In genomic region chr20:50112512-50113419, GRCh38 we compare ENCODE assay signal across 1 cellular context.
TF ChIP-seq lines count a peak whose summit lies in the region.

UBE2V1 (minus strand) TSS chr20:50113150; CDS start chr20:50113128, 22 bp downstream.

TF ChIP-seq in HepG2, 621 proteins besides CTCF, POLR2A, EP300 and RAD21 (continued from another document and continues in another):
- TF ChIP-seq ELK4 (CRISPR knock-in tag; IDR thresholded peaks at IDR 0.05; ENCODE audit: borderline replicate concordance) (no peak), PATZ1 (CRISPR knock-in tag; IDR thresholded peaks at IDR 0.05) (peak; percentile 92), NFYB (CRISPR knock-in tag; IDR thresholded peaks at IDR 0.05) (no peak), AFF4 (CRISPR knock-in tag; IDR thresholded peaks at IDR 0.05) (no peak), THAP8 (CRISPR knock-in tag; IDR thresholded peaks at IDR 0.05; ENCODE audit: borderline replicate concordance) (no peak), PPARG (CRISPR knock-in tag; conservative IDR thresholded peaks at IDR 0.05) (no peak; the same call in 1 of the 2 replicates), ZNF367 (CRISPR knock-in tag; IDR thresholded peaks at IDR 0.05; ENCODE audit: borderline replicate concordance) (no peak), ZNF646 (CRISPR knock-in tag; IDR thresholded peaks at IDR 0.05) (no peak), ZNF235 (CRISPR knock-in tag; IDR thresholded peaks at IDR 0.05; ENCODE audit: borderline replicate concordance) (peak; percentile 98), ZNF547 (CRISPR knock-in tag; IDR thresholded peaks at IDR 0.05) (peak; percentile 91), GRHL1 (CRISPR knock-in tag; conservative IDR thresholded peaks at IDR 0.05) (no peak), YEATS2 (CRISPR knock-in tag; IDR thresholded peaks at IDR 0.05; ENCODE audit: borderline replicate concordance) (peak; percentile 79), HHEX (CRISPR knock-in tag; IDR thresholded peaks at IDR 0.05) (peak; percentile 18; the same call in 1 of the 2 replicates), ZNF296 (CRISPR knock-in tag; conservative IDR thresholded peaks at IDR 0.05) (peak; percentile 45; the same call in 1 of the 2 replicates), ADNP (CRISPR knock-in tag; IDR thresholded peaks at IDR 0.05) (no peak), ATF2 (CRISPR knock-in tag; IDR thresholded peaks at IDR 0.05) (peak; percentile 14; the same call in 1 of the 2 replicates), ZNF772 (CRISPR knock-in tag; IDR thresholded peaks at IDR 0.05) (peak; percentile 82), ZNF513 (CRISPR knock-in tag; conservative IDR thresholded peaks at IDR 0.05) (no peak), ZNF503 (CRISPR knock-in tag; IDR thresholded peaks at IDR 0.05) (peak; percentile 41; the same call in 1 of the 2 replicates), FOXC1 (CRISPR knock-in tag; IDR thresholded peaks at IDR 0.05; ENCODE audit: borderline replicate concordance) (no peak; the same call in none of the 2 replicates), SP1 (IDR thresholded peaks at IDR 0.05) (no peak), SP1 (CRISPR knock-in tag; IDR thresholded peaks at IDR 0.05) (0 out of 2 replicates have a peak, but pooled peaks have one; percentile 51), ZNF12 (CRISPR knock-in tag; IDR thresholded peaks at IDR 0.05) (peak; percentile 8; the same call in 1 of the 2 replicates), ZNF10 (CRISPR knock-in tag; IDR thresholded peaks at IDR 0.05; ENCODE audit: borderline replicate concordance, low read depth) (no peak), SRSF1 (optimal IDR thresholded peaks at IDR 0.05; ENCODE audit: low read depth, low read length) (peak; percentile 94), SNAPC2 (CRISPR knock-in tag; IDR thresholded peaks at IDR 0.05) (peak; percentile 85; the same call in 1 of the 2 replicates), TP53 (CRISPR knock-in tag; conservative IDR thresholded peaks at IDR 0.05) (0 out of 2 replicates have a peak, but pooled peaks have one; percentile 10), PHB2 (IDR thresholded peaks at IDR 0.05; ENCODE audit: partially characterized antibody) (no peak), ZNF644 (CRISPR knock-in tag; IDR thresholded peaks at IDR 0.05; ENCODE audit: low read depth) (no peak), ZNF264 (CRISPR knock-in tag; IDR thresholded peaks at IDR 0.05) (peak; percentile 60), RFXANK (CRISPR knock-in tag; IDR thresholded peaks at IDR 0.05) (no peak; the same call in 1 of the 2 replicates), KMT2A (CRISPR knock-in tag; IDR thresholded peaks at IDR 0.05) (peak; percentile 59), RBM22 (optimal IDR thresholded peaks at IDR 0.05; ENCODE audit: low read length) (peak; percentile 39), ELF1 (CRISPR knock-in tag; IDR thresholded peaks at IDR 0.05) (peak; percentile 8; the same call in 1 of the 2 replicates), DMAP1 (CRISPR knock-in tag; IDR thresholded peaks at IDR 0.05) (peak; percentile 86), ZNF230 (CRISPR knock-in tag; IDR thresholded peaks at IDR 0.05) (peak; percentile 97), TSC22D2 (CRISPR knock-in tag; IDR thresholded peaks at IDR 0.05; ENCODE audit: borderline replicate concordance) (0 out of 2 replicates have a peak, but pooled peaks have one; percentile 48), IKZF1 (IDR thresholded peaks at IDR 0.05) (no peak), HES4 (CRISPR knock-in tag; IDR thresholded peaks at IDR 0.05; ENCODE audit: borderline replicate concordance) (peak; percentile 85; the same call in 1 of the 2 replicates), ZKSCAN8 (CRISPR knock-in tag; IDR thresholded peaks at IDR 0.05; ENCODE audit: borderline replicate concordance) (no peak; the same call in 1 of the 2 replicates)
